Comparison of ENCODE assay signal across 23 cellular contexts in the genomic region with DNA sequence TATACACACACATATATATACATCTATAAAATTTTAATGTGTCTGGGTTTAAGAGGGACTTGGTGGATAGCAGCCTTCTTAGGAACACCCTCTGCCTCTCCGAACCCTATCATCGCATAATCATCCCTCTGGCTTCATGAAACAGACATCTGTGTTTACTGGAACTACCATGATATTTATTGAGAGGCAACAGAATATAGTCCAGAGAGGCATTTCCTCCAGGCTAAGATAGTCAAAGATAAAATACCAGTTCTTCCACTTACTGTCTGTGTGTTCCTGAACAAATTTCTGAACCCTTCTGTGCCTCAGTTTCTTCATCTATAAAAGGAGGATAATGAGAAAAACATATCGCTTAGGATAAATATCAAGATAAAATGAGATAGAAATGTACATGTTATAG.
"Had no signal": no experiment of that assay in that cellular context is flagged by ENCODE, and none has a peak within 500 bp of the region (broad histone marks: within the 10 kb centered on the region; RNA-seq: fewer than 3 reads in every experiment).

No MANE protein-coding gene starts in this region.

- H3K27ac ChIP-seq: neural progenitor cell, ovary, parathyroid adenoma, psoas muscle, right lobe of liver, sigmoid colon, stomach, thoracic aorta, thyroid gland, tibial nerve, upper lobe of left lung, vagina had no signal

- H3K4me1 ChIP-seq: neural progenitor cell, parathyroid adenoma, psoas muscle, right lobe of liver, sigmoid colon, stomach, thyroid gland, tibial nerve, upper lobe of left lung, vagina had no signal

- H3K9ac ChIP-seq: neural progenitor cell, parathyroid adenoma had no signal

- ATAC-seq: psoas muscle; right cardiac atrium; right lobe of liver; stimulated activated effector memory CD8-positive, alpha-beta T cell treated with anti-CD3 and anti-CD28 coated beads, Interleukin-12 subunit alpha, Interleukin-12 subunit beta, amount 100 ng/mL, for 72 hours; stimulated activated naive B cell treated with anti-CD40 and anti-IgM and Interleukin-4, amounts not matched to agents 10 μg/mL and 1 μg/mL and 100 μg/mL, for 72 hours had no signal

- H3K27me3 ChIP-seq: neural progenitor cell, ovary, right lobe of liver, sigmoid colon, stomach, thyroid gland, tibial nerve, upper lobe of left lung, vagina had no signal

- H3K4me3 ChIP-seq: neural progenitor cell, ovary, psoas muscle, right lobe of liver, sigmoid colon, stomach, thoracic aorta, thyroid gland, tibial nerve, upper lobe of left lung, vagina had no signal

- H3K36me3 ChIP-seq: neural progenitor cell, ovary, right lobe of liver, sigmoid colon, stomach, thoracic aorta, thyroid gland, tibial nerve, upper lobe of left lung, vagina had no signal

- H2AFZ ChIP-seq: neural progenitor cell, parathyroid adenoma had no signal

- H3K4me2 ChIP-seq: neural progenitor cell had no signal

- H3K9me3 ChIP-seq: ovary, psoas muscle, right lobe of liver, sigmoid colon, stomach, thoracic aorta, thyroid gland, tibial nerve, upper lobe of left lung, vagina had no signal

- H3K79me2 ChIP-seq: parathyroid adenoma had no signal

- DNase-seq: occipital lobe; ovary; posterior cingulate gyrus; psoas muscle; right cardiac atrium; right lobe of liver; sigmoid colon; small intestine; stimulated activated CD4-positive, alpha-beta T cell treated with anti-CD3 and anti-CD28 coated beads, Interleukin-15, amount 100 ng/mL, for 24 hours; stimulated activated CD4-positive, alpha-beta T cell treated with anti-CD3 and anti-CD28 coated beads, Interleukin-2, amount 100 ng/mL, for 24 hours; stimulated activated CD4-positive, alpha-beta T cell treated with anti-CD3 and anti-CD28 coated beads, Interleukin-2, amount 100 ng/mL, for 48 hours; stimulated activated CD4-positive, alpha-beta T cell treated with anti-CD3 and anti-CD28 coated beads, Interleukin-4, amount 100 ng/mL, for 24 hours; stimulated activated naive B cell treated with anti-CD40 and anti-IgM and Interleukin-4, amounts not matched to agents 10 μg/mL and 1 μg/mL and 100 μg/mL, for 72 hours; stimulated activated naive CD4-positive, alpha-beta T cell treated with Interleukin-2 at 50 U/mL for 16 hours; stomach; thyroid gland; upper lobe of left lung had no signal
